ENCODE assay signal across 9 cellular contexts in genomic region chr18:54359233-54359632, GRCh38. TPM values are rescaled to one million over a fixed set of nuclear protein-coding genes. Genes with fewer than 3 reads are reported as not detected.
DNase-seq lines count a peak whose midpoint lies in the region; ATAC-seq, FAIRE-seq and TF ChIP-seq lines count a peak whose summit lies in the region.
"Had no signal": no experiment of that assay in that cellular context is flagged by ENCODE, and none has a peak within 500 bp of the region (broad histone marks: within the 10 kb centered on the region; RNA-seq: fewer than 3 reads in every experiment).

No MANE protein-coding gene starts in this region.

- peaks cover 2% of the 10 kb centered on the region for H3K36me3 Mint-ChIP-seq in activated T-cell treated with anti-CD3 and anti-CD28 coated beads, Interleukin-2, amount 50 U/mL, for 4 hours (ENCODE audit: insufficient read depth)

- H3K79me2 ChIP-seq in hepatocyte: peaks cover 5% of the 10 kb centered on the region

- H4K20me1 ChIP-seq in hepatocyte (ENCODE audit: insufficient read depth, poor library complexity, severe bottlenecking): no peaks in the 10 kb centered on the region

- H3K27me3 ChIP-seq in hepatocyte (no peaks in the 10 kb centered on the region), stomach smooth muscle (ENCODE audit: control insufficient read depth in 1 of 2, insufficient read depth in 2 of 2, low read length in 2 of 2) (peaks cover 0 to 5% of the 10 kb centered on the region in 2 donors)

- H3K4me3 ChIP-seq in hepatocyte (peak overlapping the region; percentile 86), stomach smooth muscle (ENCODE audit: low read length in 2 of 2) (peak overlapping the region; percentile 89)

- H3K36me3 ChIP-seq in hepatocyte (replicated peaks; ENCODE audit: insufficient read depth, low read depth) (no peaks in the 10 kb centered on the region), stomach smooth muscle (ENCODE audit: control insufficient read depth in 2 of 2, insufficient read depth in 2 of 2, low read length in 2 of 2) (no peaks in the 10 kb centered on the region)

- TF ChIP-seq CTCF in hepatocyte (IDR thresholded peaks at IDR 0.05; ENCODE audit: poor library complexity): no peak

- H3K27ac ChIP-seq in hepatocyte (no peak overlapping the region), stomach smooth muscle (ENCODE audit: low read length) (no peak overlapping the region)

- no peak for ATAC-seq in activated T-cell treated with anti-CD3 and anti-CD28 coated beads, Interleukin-2, amount 50 U/mL, for 4 hours

- H2AFZ ChIP-seq in hepatocyte: peak overlapping the region; percentile 91

- H3K4me1 ChIP-seq in hepatocyte (ENCODE audit: insufficient read depth) (peaks cover 5% of the 10 kb centered on the region), stomach smooth muscle (ENCODE audit: control insufficient read depth, insufficient read depth, low read length) (peaks cover 8% of the 10 kb centered on the region)

- H3K4me3 Mint-ChIP-seq in activated T-cell treated with anti-CD3 and anti-CD28 coated beads, Interleukin-2, amount 50 U/mL, for 4 hours: peak overlapping the region; percentile 100

- FAIRE-seq in TTC549 (lab: Jason Lieb, UNC): peak; percentile 66

- no peak overlapping the region for H3K9ac ChIP-seq in stomach smooth muscle (ENCODE audit: low read length in 2 of 2)

- H3K9me3 Mint-ChIP-seq in activated T-cell treated with anti-CD3 and anti-CD28 coated beads, Interleukin-2, amount 50 U/mL, for 4 hours: no peaks in the 10 kb centered on the region

- no peak for DNase-seq in activated T-cell treated with anti-CD3 and anti-CD28 coated beads, Interleukin-2, amount 50 U/mL, for 4 hours
- no peak for DNase-seq in activated T-cell treated with anti-CD3 and anti-CD28 coated beads, Interleukin-2, amount 50 U/mL, for 48 hours
- DNase-seq in hepatocyte (ENCODE audit: low spot score) (no peak), NAMALWA (ENCODE audit: low spot score) (no peak), HT-29 (ENCODE audit: low spot score) (no peak), NCI-H1930 (lab: John Stamatoyannopoulos, UW) (no peak)
- DNase-seq: central memory CD4-positive, alpha-beta T cell had no signal

- peaks cover 13% of the 10 kb centered on the region for H3K4me1 Mint-ChIP-seq in activated T-cell treated with anti-CD3 and anti-CD28 coated beads, Interleukin-2, amount 50 U/mL, for 4 hours (ENCODE audit: low read depth)

- 24% methylated on average over 6 of the region's 6 CpGs for WGBS in hepatocyte (ENCODE audit: low lambda C conversion rate, missing lambda C conversion rate)

- H3K9me2 ChIP-seq in hepatocyte (replicated peaks; ENCODE audit: insufficient read depth): no peaks in the 10 kb centered on the region

- H3K4me2 ChIP-seq in hepatocyte: peak overlapping the region; percentile 93

- peaks cover 2% of the 10 kb centered on the region for H3K27me3 Mint-ChIP-seq in activated T-cell treated with anti-CD3 and anti-CD28 coated beads, Interleukin-2, amount 50 U/mL, for 4 hours (ENCODE audit: low read depth)

- H3K9me3 ChIP-seq in hepatocyte (ENCODE audit: low read depth): no peaks in the 10 kb centered on the region
- no peaks in the 10 kb centered on the region for H3K9me3 ChIP-seq in stomach smooth muscle (ENCODE audit: control insufficient read depth in 2 of 2, low read length in 2 of 2)

RNA-seq across cellular contexts. Expression of gene C18orf54, which starts 1.5 kb away (rescaled TPM):
- 1 to 10 TPM; 2.3 to 3.6 (median 3.4) TPM for total RNA-seq in activated T-cell treated with anti-CD3 and anti-CD28 coated beads, Interleukin-2, amount 50 U/mL, for 4 hours
- total RNA-seq in hepatocyte: 1.8 and 6.5 TPM in 2 replicates
- 1.1 and 1.3 TPM in 2 replicates for polyA plus RNA-seq in hepatocyte
- total RNA-seq in HT-29 (2014; rRNA removed; shearing (Covaris generic)): 0.50 and 1.0 TPM in 2 replicates

RNA-seq across cellular contexts. Expression of gene STARD6, which starts 1.6 kb away (rescaled TPM):
- total RNA-seq in activated T-cell treated with anti-CD3 and anti-CD28 coated beads, Interleukin-2, amount 50 U/mL, for 4 hours: under 1 TPM in 1 of 3 donors, not detected in 2; 0.52 TPM
- not detected in 2 replicates for total RNA-seq in hepatocyte
- polyA plus RNA-seq in hepatocyte: 0.18 and 0.81 TPM in 2 replicates
- not detected in 2 replicates for total RNA-seq in HT-29 (2014; rRNA removed; shearing (Covaris generic))
